ENCODE assay signal across 12 cellular contexts in the genomic region with DNA sequence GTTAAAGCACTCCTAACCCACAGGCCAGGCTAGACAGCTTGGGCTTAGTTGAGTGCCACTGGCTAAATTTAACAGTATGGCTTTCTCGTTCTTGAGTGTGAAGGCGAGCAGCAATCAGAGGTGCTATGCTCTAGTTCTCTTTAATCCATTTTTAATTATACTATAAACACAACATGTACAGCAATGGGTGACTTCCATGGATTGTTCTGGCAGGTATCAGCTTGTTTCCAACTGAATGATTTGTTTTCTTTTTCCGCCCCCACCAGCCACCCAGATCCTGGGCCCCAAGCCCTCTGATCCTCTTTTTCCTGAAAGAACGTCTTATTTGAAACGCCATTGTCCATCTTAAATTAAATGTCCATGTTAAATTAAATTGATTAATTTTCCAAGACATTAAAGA.
DNase-seq lines count a peak whose midpoint lies in the region; ATAC-seq and TF ChIP-seq lines count a peak whose summit lies in the region.
"Had no signal": no experiment of that assay in that cellular context is flagged by ENCODE, and none has a peak within 500 bp of the region (broad histone marks: within the 10 kb centered on the region; RNA-seq: fewer than 3 reads in every experiment).

No MANE protein-coding gene starts in this region.

- WGBS in esophagus, 2 donors: 48 to 62% methylated on average over 5 of the region's 5 CpGs
- WGBS in trophoblast cell (ENCODE audit: extremely low coverage, insufficient coverage, insufficient read length): no CpG with 5 or more reads among the region's 5 CpGs

- no peaks in the 10 kb centered on the region for H3K36me3 Mint-ChIP-seq in Caco-2 (ENCODE audit: insufficient read depth, unreplicated experiment)
- H3K36me3 Mint-ChIP-seq: IgD-negative memory B cell had no signal

- no peak overlapping the region for H4K8ac ChIP-seq in trophoblast cell (ENCODE audit: low read depth, low read length)

- H4K12ac ChIP-seq in trophoblast cell (ENCODE audit: low read depth, low read length): no peak overlapping the region

- POLR2A ChIA-PET in Caco-2 (lab: Charles Lee): no interaction called here

- DNase-seq in Caco-2 (no peak), RWPE2 (ENCODE audit: low spot score) (no peak), trophoblast cell (no peak), SIG-M5 (lab: John Stamatoyannopoulos, UW) (no peak), left lobe of liver (ENCODE audit: low spot score) (no peak)
- DNase-seq in stimulated activated CD4-positive, alpha-beta T cell treated with anti-CD3 and anti-CD28 coated beads, Interleukin-4, amount 100 ng/mL, for 1 hour: no peak
- no peak for DNase-seq in activated CD4-positive, alpha-beta T cell treated with anti-CD3 and anti-CD28 coated beads, Interleukin-2, amount 50 U/mL, for 1 hour
- DNase-seq: H7, NCI-H524 had no signal

- peaks cover 16% of the 10 kb centered on the region for H3K9me3 Mint-ChIP-seq in Caco-2 (ENCODE audit: unreplicated experiment)

- no TSS peak for BruUV-seq in Caco-2 (replicated peaks; lab: Mats Ljungman, UMichigan)

- H3K27me3 ChIP-seq in Caco-2 (replicated peaks; ENCODE audit: control insufficient read depth, insufficient read depth, low read length): no peaks in the 10 kb centered on the region
- no peaks in the 10 kb centered on the region for H3K27me3 ChIP-seq in RWPE2 (ENCODE audit: insufficient read depth, poor library complexity, severe bottlenecking)
- no peaks in the 10 kb centered on the region for H3K27me3 ChIP-seq in esophagus (ENCODE audit: control insufficient read depth in 1 of 2, insufficient read depth in 2 of 2, low read length in 2 of 2)
- no peaks in the 10 kb centered on the region for H3K27me3 ChIP-seq in trophoblast cell (ENCODE audit: insufficient read depth, low read length)

- no peak overlapping the region for H3K9ac ChIP-seq in trophoblast cell (ENCODE audit: low read length)

- H2BK12ac ChIP-seq in trophoblast cell (ENCODE audit: low read length): no peak overlapping the region

- intact Hi-C loops in Caco-2 (cut with micrococcal nuclease; ENCODE audit: unreplicated experiment): loop anchor here (1.0 to 5.0 kb wide), 9 partner anchors 13 to 332 kb away; no protein-coding TSS in a partner anchor

- TF ChIP-seq CTCF in Caco-2 (IDR thresholded peaks at IDR 0.05; ENCODE audit: insufficient read depth in 1 of 2, low read depth in 1 of 2, low read length in 1 of 2, severe bottlenecking in 1 of 2, unreplicated experiment in 1 of 2): no peak
- no peak for TF ChIP-seq CTCF in RWPE2 (IDR thresholded peaks at IDR 0.05; ENCODE audit: poor library complexity, severe bottlenecking)

- no peak overlapping the region for H3K4me2 ChIP-seq in trophoblast cell (ENCODE audit: low read length)

- no peaks in the 10 kb centered on the region for H3K79me2 ChIP-seq in trophoblast cell (ENCODE audit: control insufficient read depth, insufficient read depth, low read length, poor library complexity)

- H3K4me3 ChIP-seq in Caco-2 (ENCODE audit: low read depth, low read length) (no peak overlapping the region), RWPE2 (ENCODE audit: severe bottlenecking) (no peak overlapping the region), esophagus (ENCODE audit: low read depth in 1 of 2, low read length in 2 of 2) (no peak overlapping the region), trophoblast cell (ENCODE audit: low read depth, low read length) (no peak overlapping the region)

- peak overlapping the region; percentile 70 for H3K4me3 Mint-ChIP-seq in Caco-2 (ENCODE audit: unreplicated experiment)
- H3K4me3 Mint-ChIP-seq: IgD-negative memory B cell had no signal

- peaks cover 1% of the 10 kb centered on the region for H3K79me1 ChIP-seq in trophoblast cell (ENCODE audit: low read length)

- H2AK5ac ChIP-seq in trophoblast cell (ENCODE audit: low read length): no peak overlapping the region

- H3K27me3 Mint-ChIP-seq in Caco-2 (ENCODE audit: insufficient read depth, unreplicated experiment): no peaks in the 10 kb centered on the region
- H3K27me3 Mint-ChIP-seq: IgD-negative memory B cell had no signal

- H3K4ac ChIP-seq in trophoblast cell (ENCODE audit: low read depth, low read length): no peak overlapping the region

- H3K36me3 ChIP-seq in Caco-2 (ENCODE audit: control insufficient read depth, insufficient read depth, low read length): no peaks in the 10 kb centered on the region
- H3K36me3 ChIP-seq in RWPE2 (ENCODE audit: low read depth): no peaks in the 10 kb centered on the region
- no peaks in the 10 kb centered on the region for H3K36me3 ChIP-seq in esophagus (ENCODE audit: control insufficient read depth in 2 of 2, insufficient read depth in 2 of 2, low read length in 1 of 2)
- H3K36me3 ChIP-seq in trophoblast cell (ENCODE audit: control insufficient read depth in 1 of 2, insufficient read depth in 2 of 2, low read length in 2 of 2): no peaks in the 10 kb centered on the region

- no peak overlapping the region for H3K23ac ChIP-seq in trophoblast cell (ENCODE audit: low read length)

- H2BK5ac ChIP-seq in trophoblast cell (ENCODE audit: low read depth, low read length, poor library complexity): no peak overlapping the region

- H2BK120ac ChIP-seq in trophoblast cell (ENCODE audit: insufficient read depth, low read length, poor library complexity): no peak overlapping the region

- no peak overlapping the region for H3K14ac ChIP-seq in trophoblast cell (ENCODE audit: low read length)

- H4K91ac ChIP-seq in trophoblast cell (ENCODE audit: low read depth, low read length): peak overlapping the region; percentile 72

- H3K4me1 Mint-ChIP-seq in Caco-2 (ENCODE audit: low read depth, unreplicated experiment): peaks cover 32% of the 10 kb centered on the region
- H3K4me1 Mint-ChIP-seq: IgD-negative memory B cell had no signal

- H3K9me3 ChIP-seq in Caco-2 (no peaks in the 10 kb centered on the region), RWPE2 (ENCODE audit: severe bottlenecking) (no peaks in the 10 kb centered on the region), esophagus (ENCODE audit: control insufficient read depth in 2 of 2, insufficient read depth in 1 of 2, low read depth in 1 of 2, low read length in 1 of 2) (no peaks in the 10 kb centered on the region), trophoblast cell (ENCODE audit: insufficient read depth, low read depth, low read length) (no peaks in the 10 kb centered on the region)

- H3K4me1 ChIP-seq in Caco-2: peaks cover 22% of the 10 kb centered on the region
- H3K4me1 ChIP-seq in RWPE2 (ENCODE audit: insufficient read depth, poor library complexity, severe bottlenecking): peaks cover 66% of the 10 kb centered on the region
- H3K4me1 ChIP-seq in esophagus (ENCODE audit: control insufficient read depth in 2 of 2, insufficient read depth in 2 of 2, low read length in 1 of 2): no peaks in the 10 kb centered on the region
- H3K4me1 ChIP-seq in trophoblast cell (ENCODE audit: control insufficient read depth in 1 of 2, insufficient read depth in 2 of 2, low read length in 2 of 2): peaks cover 0 to 7% of the 10 kb centered on the region in 2 experiments

- peak overlapping the region; percentile 89 for H3K27ac Mint-ChIP-seq in Caco-2 (ENCODE audit: unreplicated experiment)

- H2AFZ ChIP-seq in trophoblast cell (ENCODE audit: insufficient read depth, low read length, poor library complexity): no peak overlapping the region

- no peak overlapping the region for H3K18ac ChIP-seq in trophoblast cell (ENCODE audit: low read length)

- peak overlapping the region; percentile 99 for H3K27ac ChIP-seq in RWPE2 (ENCODE audit: poor library complexity, severe bottlenecking)
- peak overlapping the region; percentile 78 to 84 for H3K27ac ChIP-seq in esophagus (ENCODE audit: low read depth in 2 of 2, low read length in 1 of 2)
- peak overlapping the region; percentile 66 for H3K27ac ChIP-seq in trophoblast cell (ENCODE audit: low read depth, low read length)

- ATAC-seq in RWPE2 (ENCODE audit: low read depth): no peak
- ATAC-seq in left lobe of liver: no peak
- ATAC-seq: SK-N-SH treated with all-trans-retinoic acid at 6 μM for 48 hours had no signal

- CTCF ChIA-PET in Caco-2 (lab: Charles Lee): interaction anchor here (0.6 kb wide), 1 partner anchor 244 kb away, joined by 5 read pairs; no protein-coding TSS in a partner anchor
